ENCODE assay signal across 8 cellular contexts in the genomic region with DNA sequence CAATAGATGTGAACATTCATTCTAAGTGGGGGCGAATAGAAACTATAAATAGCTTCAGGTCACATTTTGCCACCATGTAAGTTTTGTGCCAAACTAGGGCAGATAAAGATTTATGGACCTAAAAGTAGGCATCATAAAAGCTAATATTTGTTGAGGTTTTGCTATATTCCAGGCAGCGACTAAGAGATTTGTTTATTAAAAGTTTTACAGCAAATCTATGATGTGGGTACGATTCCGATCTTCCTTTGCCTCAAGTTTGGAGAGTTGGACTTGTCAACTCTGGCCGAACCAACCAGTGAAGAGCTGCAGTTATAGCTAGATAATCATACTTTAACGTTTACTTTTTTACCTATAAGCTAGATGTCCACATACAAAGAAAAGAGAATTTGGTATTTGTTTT. TPM values are rescaled to one million over a fixed set of nuclear protein-coding genes. Genes with fewer than 3 reads are reported as not detected.
A peak's percentile ranks its signal among the peaks of the same experiment; 100 is the strongest.
DNase-seq lines count a peak whose midpoint lies in the region; ATAC-seq, FAIRE-seq and TF ChIP-seq lines count a peak whose summit lies in the region.

No MANE protein-coding gene starts in this region.

- H3K9me3 Mint-ChIP-seq in Caco-2 (ENCODE audit: unreplicated experiment), result no peaks in the 10 kb centered on the region

- CTCF ChIA-PET in Caco-2 (lab: Charles Lee) (no interaction called here), PC-3 (lab: Charles Lee) (interaction anchor here (0.6 to 1.3 kb wide), 2 partner anchors 108 to 393 kb away, joined by 4 to 5 read pairs; no protein-coding TSS in a partner anchor), endothelial cell of umbilical vein (lab: Charles Lee) (interaction anchor here (1.3 to 2.7 kb wide), 2 partner anchors 19 to 26 kb away, joined by 3 to 42 read pairs; partner anchors contain the start of genes SOCS4 and WDHD1)

- no peaks in the 10 kb centered on the region for H3K9me2 ChIP-seq in PC-3 (replicated peaks; ENCODE audit: low read length)

- peaks cover 9% of the 10 kb centered on the region for H3F3A ChIP-seq in PC-3 (ENCODE audit: low read length, unreplicated experiment)

- H3K4me3 Mint-ChIP-seq in Caco-2 (ENCODE audit: unreplicated experiment), result peak overlapping the region; percentile 88

- peaks cover 39% of the 10 kb centered on the region for H3K36me3 Mint-ChIP-seq in Caco-2 (ENCODE audit: insufficient read depth, unreplicated experiment)

- H3K27ac ChIP-seq in PC-3 (ENCODE audit: low read length), result no peak overlapping the region; the same call in 1 of the 2 replicates
- peak overlapping the region; percentile 100 for H3K27ac ChIP-seq in endothelial cell of umbilical vein (ENCODE audit: insufficient read depth, low read depth, low read length)
- peak overlapping the region in 3 of 4 donors; percentile 99 to 100 (median 99) for H3K27ac ChIP-seq in pancreas

- no peaks in the 10 kb centered on the region for H3K27me3 Mint-ChIP-seq in Caco-2 (ENCODE audit: insufficient read depth, unreplicated experiment)

- dilution Hi-C loops in endothelial cell of umbilical vein (cut with MboI; ENCODE audit: extremely low pct_ligation_motif_present, low sequenced_read_pairs), result no loop called here

- DNase-seq in Caco-2 (no peak), PC-3 (peak; percentile 53), endothelial cell of umbilical vein (ENCODE audit: low read depth, low spot score) (no peak), pancreas (no peak), NCI-H2029 treated with DMSO at 0.1 percent for 48 hours (lab: John Stamatoyannopoulos, UW) (no peak), KG1 (lab: John Stamatoyannopoulos, UW) (no peak), kidney tubule cell (ENCODE audit: low spot score) (no peak)

- ATAC-seq in PC-3, result no peak
- ATAC-seq in pancreas, result no peak
- no peak for ATAC-seq in HG02870 (IDR thresholded peaks at IDR 0.05; ENCODE audit: unreplicated experiment)

- H3K4me1 ChIP-seq in Caco-2 (peaks cover 11% of the 10 kb centered on the region; the same call in 1 of the 2 replicates), PC-3 (ENCODE audit: insufficient read depth, low read length) (peaks cover 30% of the 10 kb centered on the region), endothelial cell of umbilical vein (ENCODE audit: control insufficient read depth, extremely low read depth, insufficient read depth, low read length) (peaks cover 17% of the 10 kb centered on the region), pancreas (peaks cover 0 to 23% (median 12%) of the 10 kb centered on the region in 3 donors)

- no peak for FAIRE-seq in endothelial cell of umbilical vein (lab: Jason Lieb, UNC)
- no peak for FAIRE-seq in pancreas (lab: Jason Lieb, UNC)

- H3K9ac ChIP-seq in PC-3 (ENCODE audit: low read length), result peak overlapping the region; percentile 96
- peak overlapping the region; percentile 100 for H3K9ac ChIP-seq in endothelial cell of umbilical vein (replicated peaks; ENCODE audit: extremely low read depth, insufficient read depth, low read length)

- BruUV-seq in Caco-2 (replicated peaks; lab: Mats Ljungman, UMichigan), result no TSS peak
- no TSS peak for BruUV-seq in PC-3 (replicated peaks; lab: Mats Ljungman, UMichigan)
- no TSS peak for BruUV-seq in endothelial cell of umbilical vein (replicated peaks; lab: Mats Ljungman, UMichigan)

- H3K36me3 ChIP-seq in Caco-2 (ENCODE audit: control insufficient read depth, insufficient read depth, low read length) (no peaks in the 10 kb centered on the region), PC-3 (ENCODE audit: low read depth, low read length) (peaks cover 27% of the 10 kb centered on the region), endothelial cell of umbilical vein (ENCODE audit: control insufficient read depth in 2 of 2, extremely low read depth in 1 of 2, insufficient read depth in 2 of 2, low read length in 2 of 2) (peaks cover 0 to 6% of the 10 kb centered on the region in 2 experiments), pancreas (no peaks in the 10 kb centered on the region)

- H3K27me3 ChIP-seq in Caco-2 (replicated peaks; ENCODE audit: control insufficient read depth, insufficient read depth, low read length), result no peaks in the 10 kb centered on the region
- H3K27me3 ChIP-seq in PC-3 (ENCODE audit: low read length), result no peaks in the 10 kb centered on the region
- no peaks in the 10 kb centered on the region for H3K27me3 ChIP-seq in endothelial cell of umbilical vein (ENCODE audit: control insufficient read depth in 2 of 2, insufficient read depth in 2 of 2, low read length in 2 of 2)
- no peaks in the 10 kb centered on the region for H3K27me3 ChIP-seq in pancreas

- peak overlapping the region; percentile 89 for H3K27ac Mint-ChIP-seq in Caco-2 (ENCODE audit: unreplicated experiment)

- intact Hi-C loops in Caco-2 (cut with micrococcal nuclease; ENCODE audit: unreplicated experiment), result no loop called here
- intact Hi-C loops in PC-3 (cut with micrococcal nuclease), result loop anchor here (2.0 kb wide), 1 partner anchor 18 kb away; no protein-coding TSS in a partner anchor
- intact Hi-C loops in endothelial cell of umbilical vein (cut with micrococcal nuclease), result no loop called here
- intact Hi-C loops in pancreas (cut with DNase I), result no loop called here

- H3K4me3 ChIP-seq in Caco-2 (ENCODE audit: low read depth, low read length) (peak overlapping the region; percentile 93), PC-3 (ENCODE audit: low read length) (peak overlapping the region; percentile 90), endothelial cell of umbilical vein (replicated peaks in 1 of 3; ENCODE audit: insufficient read depth in 1 of 3, low read depth in 1 of 3, low read length in 3 of 3) (peak overlapping the region; percentile 33 to 85 (median 78)), pancreas (peak overlapping the region in 2 of 4 donors; percentile 90 to 98)

- no peak for TF ChIP-seq CTCF in Caco-2 (IDR thresholded peaks at IDR 0.05; ENCODE audit: insufficient read depth in 1 of 2, low read depth in 1 of 2, low read length in 1 of 2, severe bottlenecking in 1 of 2, unreplicated experiment in 1 of 2)
- no peak for TF ChIP-seq CTCF in PC-3 (conservative IDR thresholded peaks at IDR 0.05; ENCODE audit: low read depth, low read length)
- TF ChIP-seq CTCF in endothelial cell of umbilical vein (IDR thresholded peaks at IDR 0.05; ENCODE audit: extremely low read depth in 1 of 2, insufficient read depth in 1 of 2, low read depth in 1 of 2, low read length in 2 of 2), result no peak
- TF ChIP-seq CTCF in pancreas (IDR thresholded peaks at IDR 0.05), result no peak

- peak overlapping the region; percentile 89 for H3K4me2 ChIP-seq in PC-3 (ENCODE audit: low read length)
- peak overlapping the region; percentile 95 for H3K4me2 ChIP-seq in endothelial cell of umbilical vein (ENCODE audit: insufficient read depth, low read length)

- H4K20me1 ChIP-seq in PC-3 (ENCODE audit: low read length) (peaks cover 53% of the 10 kb centered on the region), endothelial cell of umbilical vein (replicated peaks; ENCODE audit: control insufficient read depth, extremely low read depth, insufficient read depth, low read length) (peaks cover 7% of the 10 kb centered on the region)

- H3K9me1 ChIP-seq in endothelial cell of umbilical vein (replicated peaks; ENCODE audit: control insufficient read depth, extremely low read depth, insufficient read depth, low read length), result no peaks in the 10 kb centered on the region

- peaks cover 69% of the 10 kb centered on the region for H3K79me2 ChIP-seq in PC-3 (ENCODE audit: low read length)
- H3K79me2 ChIP-seq in endothelial cell of umbilical vein (ENCODE audit: control insufficient read depth, insufficient read depth, low read length), result peaks cover 62% of the 10 kb centered on the region

- H2AFZ ChIP-seq in PC-3 (ENCODE audit: low read length), result no peak overlapping the region
- H2AFZ ChIP-seq in endothelial cell of umbilical vein (ENCODE audit: low read depth, low read length), result no peak overlapping the region

- 42 to 45% methylated on average over 6 of the region's 6 CpGs for WGBS in pancreas, 2 donors

- H3K9me3 ChIP-seq in Caco-2 (no peaks in the 10 kb centered on the region), PC-3 (ENCODE audit: low read length) (no peaks in the 10 kb centered on the region), endothelial cell of umbilical vein (replicated peaks; ENCODE audit: control insufficient read depth, insufficient read depth, low read length) (no peaks in the 10 kb centered on the region), pancreas (no peaks in the 10 kb centered on the region)

- TF ChIP-seq POLR2A in endothelial cell of umbilical vein (IDR thresholded peaks at IDR 0.05; ENCODE audit: low read depth, low read length), result no peak

- H3K4me1 Mint-ChIP-seq in Caco-2 (ENCODE audit: low read depth, unreplicated experiment), result peaks cover 11% of the 10 kb centered on the region

- POLR2A ChIA-PET in Caco-2 (lab: Charles Lee) (interaction anchor here (0.6 to 3.0 kb wide), 2 partner anchors 25 to 71 kb away, joined by 13 to 46 read pairs; no protein-coding TSS in a partner anchor), PC-3 (lab: Charles Lee; ENCODE audit: unreplicated experiment) (interaction anchor here (0.5 to 0.6 kb wide), 2 partner anchors 41 to 225 kb away, joined by 5 to 8 read pairs; no protein-coding TSS in a partner anchor), endothelial cell of umbilical vein (lab: Charles Lee) (no interaction called here)

RNA-seq across cellular contexts. Expression of gene MAPK1IP1L, which starts 1.6 kb away (rescaled TPM):
- total RNA-seq in Caco-2 (2022), result 81.8 and 90.8 TPM in 2 replicates
- 73.9 and 75.9 TPM in 2 replicates for total RNA-seq in PC-3 (2014; rRNA removed)
- total RNA-seq in endothelial cell of umbilical vein, result 129 and 139 TPM in 2 replicates
- polyA plus RNA-seq in endothelial cell of umbilical vein, result 208 and 244 TPM in 2 replicates
- polyA plus RNA-seq in endothelial cell of umbilical vein (2011; cell fraction: cytosol; rRNA removed), result 140 and 156 TPM in 2 replicates
- polyA plus RNA-seq in endothelial cell of umbilical vein (2011; cell fraction: nucleus; rRNA removed), result 61.1 and 78.5 TPM in 2 replicates
- polyA plus RNA-seq in endothelial cell of umbilical vein (2012), result 56.7 and 94.7 TPM in 2 replicates
- polyA minus RNA-seq in endothelial cell of umbilical vein, result 288 and 322 TPM in 2 replicates
- polyA minus RNA-seq in endothelial cell of umbilical vein (2011; cell fraction: cytosol; rRNA and poly(A)+ RNA removed), result 312 TPM
- polyA minus RNA-seq in endothelial cell of umbilical vein (2011; cell fraction: nucleus; rRNA and poly(A)+ RNA removed), result 60.5 and 75.3 TPM in 2 replicates
- total RNA-seq in pancreas, result 10 to 100 TPM; 15.2 to 29.7 (median 23.1) TPM
- polyA plus RNA-seq in pancreas, result 10 to 100 TPM; 12.9 to 24.2 TPM

RNA-seq across cellular contexts. Expression of gene SOCS4, which starts 26.0 kb away (rescaled TPM):
- total RNA-seq in Caco-2 (2022) (21.1 and 24.8 TPM in 2 replicates), PC-3 (2014; rRNA removed) (21.9 and 22.5 TPM in 2 replicates), endothelial cell of umbilical vein (26.7 and 28.7 TPM in 2 replicates), pancreas (10 to 100 TPM in 2 of 6 donors, 1 to 10 TPM in 4; 4.9 to 13.4 (median 6.5) TPM)
- polyA plus RNA-seq in endothelial cell of umbilical vein (3.6 and 6.4 TPM in 2 replicates), pancreas (1 to 10 TPM; 2.4 to 4.9 TPM)
- 4.8 and 4.9 TPM in 2 replicates for polyA plus RNA-seq in endothelial cell of umbilical vein (2011; cell fraction: cytosol; rRNA removed)
- polyA plus RNA-seq in endothelial cell of umbilical vein (2011; cell fraction: nucleus; rRNA removed), result 5.4 and 9.3 TPM in 2 replicates
- polyA plus RNA-seq in endothelial cell of umbilical vein (2012), result 10.2 and 14.5 TPM in 2 replicates
- 10.9 and 11.7 TPM in 2 replicates for polyA minus RNA-seq in endothelial cell of umbilical vein
- polyA minus RNA-seq in endothelial cell of umbilical vein (2011; cell fraction: cytosol; rRNA and poly(A)+ RNA removed), result 7.5 TPM
- polyA minus RNA-seq in endothelial cell of umbilical vein (2011; cell fraction: nucleus; rRNA and poly(A)+ RNA removed), result 10.5 and 12.4 TPM in 2 replicates

RNA-seq across cellular contexts. Expression of gene WDHD1, which starts 26.1 kb away (rescaled TPM):
- total RNA-seq in Caco-2 (2022) (25.5 and 27.5 TPM in 2 replicates), PC-3 (2014; rRNA removed) (45.9 and 47.1 TPM in 2 replicates), endothelial cell of umbilical vein (22.5 TPM in 2 replicates), pancreas (1 to 10 TPM in 4 of 6 donors, under 1 TPM in 2; 0.46 to 2.3 (median 1.2) TPM)
- polyA plus RNA-seq in endothelial cell of umbilical vein (2.1 and 3.1 TPM in 2 replicates), pancreas (under 1 TPM; 0.45 to 0.57 TPM)
- polyA plus RNA-seq in endothelial cell of umbilical vein (2011; cell fraction: cytosol; rRNA removed), result 5.2 and 5.7 TPM in 2 replicates
- 6.8 and 11.1 TPM in 2 replicates for polyA plus RNA-seq in endothelial cell of umbilical vein (2011; cell fraction: nucleus; rRNA removed)
- 8.9 and 15.2 TPM in 2 replicates for polyA plus RNA-seq in endothelial cell of umbilical vein (2012)
- polyA minus RNA-seq in endothelial cell of umbilical vein, result 9.8 and 15.3 TPM in 2 replicates
- 21.0 TPM for polyA minus RNA-seq in endothelial cell of umbilical vein (2011; cell fraction: cytosol; rRNA and poly(A)+ RNA removed)
- polyA minus RNA-seq in endothelial cell of umbilical vein (2011; cell fraction: nucleus; rRNA and poly(A)+ RNA removed), result 11.1 and 15.8 TPM in 2 replicates
